In the genomic region with DNA sequence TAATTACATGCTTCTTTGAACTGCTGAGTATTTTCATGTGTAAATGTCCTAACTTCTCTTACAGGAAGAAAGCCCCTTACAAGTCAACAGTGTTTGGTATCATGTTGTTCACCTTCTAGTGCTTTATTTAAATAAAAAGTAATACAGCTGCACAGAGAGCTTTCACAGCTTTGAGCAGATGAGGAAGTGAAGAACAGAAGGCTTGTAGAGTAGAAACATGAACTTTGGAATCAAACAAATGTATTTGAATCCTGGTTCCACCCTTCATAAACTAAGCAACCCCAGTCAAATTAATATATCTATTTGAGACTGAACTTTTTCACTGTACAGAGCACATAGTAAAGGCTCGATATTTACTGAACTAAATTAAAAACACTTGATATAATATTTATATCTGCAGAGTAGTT, we compare ENCODE assay signal across 11 cellular contexts.
DNase-seq lines count a peak whose midpoint lies in the region; ATAC-seq and TF ChIP-seq lines count a peak whose summit lies in the region.
"Had no signal": no experiment of that assay in that cellular context is flagged by ENCODE, and none has a peak within 500 bp of the region (broad histone marks: within the 10 kb centered on the region; RNA-seq: fewer than 3 reads in every experiment).

No MANE protein-coding gene starts in this region.

- H3K4me1 Mint-ChIP-seq in T-cell (peaks cover 64 to 73% (median 71%) of the 10 kb centered on the region in 3 donors), Calu3 (ENCODE audit: low read depth, unreplicated experiment) (peaks cover 64% of the 10 kb centered on the region)

- H3K79me2 ChIP-seq in DOHH2 (ENCODE audit: control insufficient read depth, low read length) = peaks cover 70% of the 10 kb centered on the region

- H3K27ac ChIP-seq in DOHH2 (ENCODE audit: low read depth, low read length) = peak overlapping the region; percentile 97
- H3K27ac ChIP-seq: C4-2B, HL-60 had no signal

- H3K9me3 ChIP-seq in DOHH2 (ENCODE audit: control insufficient read depth, insufficient read depth, low read length) = no peaks in the 10 kb centered on the region

- H3K27me3 Mint-ChIP-seq in T-cell = no peaks in the 10 kb centered on the region
- H3K27me3 Mint-ChIP-seq in Calu3 (ENCODE audit: unreplicated experiment) = no peaks in the 10 kb centered on the region

- peaks cover 83% of the 10 kb centered on the region for H3F3A ChIP-seq in DOHH2 (ENCODE audit: control insufficient read depth, insufficient read depth)

- ATAC-seq in GM19455 (IDR thresholded peaks at IDR 0.05; ENCODE audit: unreplicated experiment) = peak; percentile 66
- ATAC-seq in HG03066 (IDR thresholded peaks at IDR 0.05; ENCODE audit: low read depth, unreplicated experiment) = peak; percentile 55
- ATAC-seq in T-cell (replicated peaks in 1 of 4) = no peak
- ATAC-seq in SK-N-SH treated with all-trans-retinoic acid at 6 μM for 48 hours = no peak

- H3K27ac Mint-ChIP-seq in T-cell (peak overlapping the region; percentile 16 to 24), Calu3 (ENCODE audit: unreplicated experiment) (no peak overlapping the region)

- POLR2A ChIA-PET in T-cell (lab: Charles Lee) = interaction anchor here in 1 of 2 donors (0.6 kb wide), 1 partner anchor 109 kb away, joined by 3 read pairs; no protein-coding TSS in a partner anchor

- peak overlapping the region; percentile 70 for H3K4me3 ChIP-seq in DOHH2 (ENCODE audit: low read length)

- H3K27me3 ChIP-seq in DOHH2 (ENCODE audit: control insufficient read depth, low read length) = no peaks in the 10 kb centered on the region

- BruUV-seq in Calu3 (replicated peaks; lab: Mats Ljungman, UMichigan) = no TSS peak

- H3K9me3 Mint-ChIP-seq in T-cell (no peaks in the 10 kb centered on the region), Calu3 (ENCODE audit: low read depth, unreplicated experiment) (peaks cover 3% of the 10 kb centered on the region)

- H3K4me2 ChIP-seq in DOHH2 (ENCODE audit: low read length) = peak overlapping the region; percentile 92

- intact Hi-C loops in Calu3 (cut with micrococcal nuclease; ENCODE audit: unreplicated experiment) = no loop called here

- TF ChIP-seq CTCF in DOHH2 (IDR thresholded peaks at IDR 0.05; ENCODE audit: low read depth, low read length, poor library complexity, severe bottlenecking) (no peak), Calu3 (IDR thresholded peaks at IDR 0.05; ENCODE audit: unreplicated experiment) (no peak)

- H3K9me2 ChIP-seq in DOHH2 (replicated peaks; ENCODE audit: control insufficient read depth, low read length) = no peaks in the 10 kb centered on the region

- H3K36me3 ChIP-seq in DOHH2 (ENCODE audit: control insufficient read depth, low read length) = peaks cover 38% of the 10 kb centered on the region

- H3K36me3 Mint-ChIP-seq in T-cell = peaks cover 7% of the 10 kb centered on the region
- peaks cover 7% of the 10 kb centered on the region for H3K36me3 Mint-ChIP-seq in Calu3 (ENCODE audit: insufficient read depth, unreplicated experiment)

- peaks cover 100% of the 10 kb centered on the region for H3K4me1 ChIP-seq in DOHH2 (ENCODE audit: control insufficient read depth, low read length)

- H3K4me3 Mint-ChIP-seq in T-cell = no peak overlapping the region
- H3K4me3 Mint-ChIP-seq in Calu3 (ENCODE audit: low read depth, unreplicated experiment) = no peak overlapping the region

- H4K20me1 ChIP-seq in DOHH2 (ENCODE audit: control insufficient read depth, insufficient read depth, low read depth, low read length) = no peaks in the 10 kb centered on the region

- CTCF ChIA-PET in T-cell (lab: Charles Lee) (no interaction called here), Calu3 (lab: Charles Lee) (interaction anchor here (1.3 kb wide), 1 partner anchor 33 kb away, joined by 3 read pairs; no protein-coding TSS in a partner anchor)

- DNase-seq in T-cell = no peak
- no peak for DNase-seq in activated gamma-delta T cell treated with Interleukin-2 at 50 U/mL for 16 hours
- no peak for DNase-seq in cortex of kidney (lab: John Stamatoyannopoulos, UW)
- DNase-seq in Calu3 = no peak
- DNase-seq: stimulated activated CD4-positive, alpha-beta T cell treated with anti-CD3 and anti-CD28 coated beads, Interleukin-4, amount 100 ng/mL, for 24 hours had no signal

TF ChIP-seq in SK-N-SH treated with all-trans-retinoic acid at 6 μM for 48 hours, 23 proteins besides CTCF, POLR2A, EP300 and RAD21:
- TF ChIP-seq ZFP3 (CRISPR knock-in tag; IDR thresholded peaks at IDR 0.05) (no peak), CSRNP3 (CRISPR knock-in tag; IDR thresholded peaks at IDR 0.05) (no peak), SNAI2 (CRISPR knock-in tag; IDR thresholded peaks at IDR 0.05) (no peak), ISL1 (CRISPR knock-in tag; IDR thresholded peaks at IDR 0.05) (no peak), ZNF70 (CRISPR knock-in tag; IDR thresholded peaks at IDR 0.05) (no peak), TCF4 (CRISPR knock-in tag; IDR thresholded peaks at IDR 0.05; ENCODE audit: borderline replicate concordance) (no peak), GLIS3 (CRISPR knock-in tag; IDR thresholded peaks at IDR 0.05) (no peak), CSDC2 (CRISPR knock-in tag; IDR thresholded peaks at IDR 0.05) (no peak), BACH2 (CRISPR knock-in tag; IDR thresholded peaks at IDR 0.05; ENCODE audit: borderline replicate concordance) (no peak), TOX (CRISPR knock-in tag; IDR thresholded peaks at IDR 0.05; ENCODE audit: borderline replicate concordance) (no peak), ZC3H10 (CRISPR knock-in tag; IDR thresholded peaks at IDR 0.05) (no peak), ZNF565 (CRISPR knock-in tag; conservative IDR thresholded peaks at IDR 0.05; ENCODE audit: low read depth) (no peak)
- TF ChIP-seq, protein P1, sequence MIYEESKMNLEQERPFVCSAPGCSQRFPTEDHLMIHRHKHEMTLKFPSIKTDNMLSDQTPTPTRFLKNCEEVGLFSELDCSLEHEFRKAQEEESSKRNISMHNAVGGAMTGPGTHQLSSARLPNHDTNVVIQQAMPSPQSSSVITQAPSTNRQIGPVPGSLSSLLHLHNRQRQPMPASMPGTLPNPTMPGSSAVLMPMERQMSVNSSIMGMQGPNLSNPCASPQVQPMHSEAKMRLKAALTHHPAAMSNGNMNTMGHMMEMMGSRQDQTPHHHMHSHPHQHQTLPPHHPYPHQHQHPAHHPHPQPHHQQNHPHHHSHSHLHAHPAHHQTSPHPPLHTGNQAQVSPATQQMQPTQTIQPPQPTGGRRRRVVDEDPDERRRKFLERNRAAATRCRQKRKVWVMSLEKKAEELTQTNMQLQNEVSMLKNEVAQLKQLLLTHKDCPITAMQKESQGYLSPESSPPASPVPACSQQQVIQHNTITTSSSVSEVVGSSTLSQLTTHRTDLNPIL (CRISPR knock-in tag; IDR thresholded peaks at IDR 0.05; ENCODE audit: low read depth) = no peak
- TF ChIP-seq, protein P2, sequence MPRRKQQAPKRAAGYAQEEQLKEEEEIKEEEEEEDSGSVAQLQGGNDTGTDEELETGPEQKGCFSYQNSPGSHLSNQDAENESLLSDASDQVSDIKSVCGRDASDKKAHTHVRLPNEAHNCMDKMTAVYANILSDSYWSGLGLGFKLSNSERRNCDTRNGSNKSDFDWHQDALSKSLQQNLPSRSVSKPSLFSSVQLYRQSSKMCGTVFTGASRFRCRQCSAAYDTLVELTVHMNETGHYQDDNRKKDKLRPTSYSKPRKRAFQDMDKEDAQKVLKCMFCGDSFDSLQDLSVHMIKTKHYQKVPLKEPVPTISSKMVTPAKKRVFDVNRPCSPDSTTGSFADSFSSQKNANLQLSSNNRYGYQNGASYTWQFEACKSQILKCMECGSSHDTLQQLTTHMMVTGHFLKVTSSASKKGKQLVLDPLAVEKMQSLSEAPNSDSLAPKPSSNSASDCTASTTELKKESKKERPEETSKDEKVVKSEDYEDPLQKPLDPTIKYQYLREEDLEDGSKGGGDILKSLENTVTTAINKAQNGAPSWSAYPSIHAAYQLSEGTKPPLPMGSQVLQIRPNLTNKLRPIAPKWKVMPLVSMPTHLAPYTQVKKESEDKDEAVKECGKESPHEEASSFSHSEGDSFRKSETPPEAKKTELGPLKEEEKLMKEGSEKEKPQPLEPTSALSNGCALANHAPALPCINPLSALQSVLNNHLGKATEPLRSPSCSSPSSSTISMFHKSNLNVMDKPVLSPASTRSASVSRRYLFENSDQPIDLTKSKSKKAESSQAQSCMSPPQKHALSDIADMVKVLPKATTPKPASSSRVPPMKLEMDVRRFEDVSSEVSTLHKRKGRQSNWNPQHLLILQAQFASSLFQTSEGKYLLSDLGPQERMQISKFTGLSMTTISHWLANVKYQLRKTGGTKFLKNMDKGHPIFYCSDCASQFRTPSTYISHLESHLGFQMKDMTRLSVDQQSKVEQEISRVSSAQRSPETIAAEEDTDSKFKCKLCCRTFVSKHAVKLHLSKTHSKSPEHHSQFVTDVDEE (CRISPR knock-in tag; IDR thresholded peaks at IDR 0.05) = no peak
TF ChIP-seq in SK-N-SH treated with all-trans-retinoic acid at 6 μM for 48 hours: peak in this region for 0.

Comparison
In these comparisons a context has a peak if more than half of its experiments do, and no peak if none do; other contexts are left out.
1. ATAC-seq: peak in GM19455 (single experiment) and HG03066 (single experiment); none in T-cell (0 of 4) and SK-N-SH treated with all-trans-retinoic acid at 6 μM for 48 hours (single experiment).